In genomic region chr2:159064446-159065301, GRCh38 we compare ENCODE assay signal across 9 cellular contexts.
DNase-seq lines count a peak whose midpoint lies in the region; ATAC-seq, FAIRE-seq and TF ChIP-seq lines count a peak whose summit lies in the region.
"Had no signal": no experiment of that assay in that cellular context is flagged by ENCODE, and none has a peak within 500 bp of the region (broad histone marks: within the 10 kb centered on the region; RNA-seq: fewer than 3 reads in every experiment).

No MANE protein-coding gene starts in this region.

- H3K18ac ChIP-seq in neuronal stem cell (ENCODE audit: low read length), result peak overlapping the region; percentile 62

- CTCF ChIA-PET in PC-9 (lab: Charles Lee), result no interaction called here

- no peak overlapping the region for H2BK5ac ChIP-seq in neuronal stem cell (ENCODE audit: low read length)

- no peak for ATAC-seq in GM18873 (IDR thresholded peaks at IDR 0.05; ENCODE audit: low FRiP score, unreplicated experiment)

- no TSS peak for BruUV-seq in PC-9 (replicated peaks; lab: Mats Ljungman, UMichigan)

- DNase-seq in PC-9, result peak in 1 of 2 experiments; percentile 49
- DNase-seq in fibroblast of gingiva (ENCODE audit: low read depth), result peak; percentile 41
- peak; percentile 49 for DNase-seq in neuronal stem cell (ENCODE audit: low spot score)
- no peak for DNase-seq in activated CD4-positive, alpha-beta T cell treated with anti-CD3 and anti-CD28 coated beads, Interleukin-2, amount 50 U/mL, for 1 hour
- DNase-seq in T-helper 1 cell, result no peak
- no peak for DNase-seq in stimulated activated CD4-positive, alpha-beta T cell treated with anti-CD3 and anti-CD28 coated beads, Interleukin-4, amount 100 ng/mL, for 4 hours

- H3F3A ChIP-seq in PC-9 (ENCODE audit: insufficient read depth, low read depth), result peaks cover 3% of the 10 kb centered on the region; the same call in 1 of the 2 replicates

- H3K23ac ChIP-seq in neuronal stem cell (ENCODE audit: low read depth, low read length, poor library complexity), result no peak overlapping the region

- no peaks in the 10 kb centered on the region for H3K27me3 ChIP-seq in PC-9 (ENCODE audit: insufficient read depth, low read depth)
- peaks cover 0 to 3% (median 0%) of the 10 kb centered on the region in 3 experiments for H3K27me3 ChIP-seq in neuronal stem cell (ENCODE audit: control insufficient read depth in 3 of 3, insufficient read depth in 3 of 3, low read depth in 1 of 3, low read length in 3 of 3)

- POLR2A ChIA-PET in PC-9 (lab: Charles Lee; ENCODE audit: unreplicated experiment), result interaction anchor here (0.6 to 0.7 kb wide), 3 partner anchors 19 to 142 kb away, joined by 3 to 9 read pairs (median 7); no protein-coding TSS in a partner anchor

- H2BK12ac ChIP-seq in neuronal stem cell (ENCODE audit: low read length), result no peak overlapping the region

- intact Hi-C loops in PC-9 (cut with micrococcal nuclease; ENCODE audit: unreplicated experiment), result no loop called here

- no peak overlapping the region for H4K8ac ChIP-seq in neuronal stem cell (ENCODE audit: low read depth, low read length)

- H3K79me2 ChIP-seq in PC-9 (ENCODE audit: low read depth), result peaks cover 7% of the 10 kb centered on the region; the same call in 1 of the 2 replicates

- H3K4me1 ChIP-seq in PC-9 (replicated peaks; ENCODE audit: insufficient read depth) (peaks cover 33% of the 10 kb centered on the region), neuronal stem cell (ENCODE audit: control insufficient read depth in 2 of 2, insufficient read depth in 1 of 2, low read depth in 1 of 2, low read length in 2 of 2) (peaks cover 13 to 14% of the 10 kb centered on the region in 2 donors)

- H2AK5ac ChIP-seq in neuronal stem cell (ENCODE audit: low read depth, low read length), result no peak overlapping the region

- H4K20me1 ChIP-seq in PC-9 (ENCODE audit: insufficient read depth), result no peaks in the 10 kb centered on the region

- H3K36me3 ChIP-seq in PC-9 (ENCODE audit: low read depth) (no peaks in the 10 kb centered on the region), neuronal stem cell (replicated peaks in 1 of 2; ENCODE audit: control insufficient read depth in 2 of 2, insufficient read depth in 2 of 2, low read length in 2 of 2) (peaks cover 0 to 15% of the 10 kb centered on the region in 2 donors)

- no peak overlapping the region for H2BK15ac ChIP-seq in neuronal stem cell (ENCODE audit: low read length)

- H3K4me3 ChIP-seq in PC-9 (no peak overlapping the region), neuronal stem cell (ENCODE audit: low read length in 2 of 2) (no peak overlapping the region)

- H3K9me3 ChIP-seq in PC-9 (ENCODE audit: insufficient read depth, low read depth), result no peaks in the 10 kb centered on the region
- H3K9me3 ChIP-seq in neuronal stem cell (replicated peaks in 1 of 2; ENCODE audit: control insufficient read depth in 2 of 2, insufficient read depth in 1 of 2, low read depth in 1 of 2, low read length in 2 of 2), result no peaks in the 10 kb centered on the region

- H3K27ac ChIP-seq in PC-9 (peak overlapping the region; percentile 54), neuronal stem cell (replicated peaks; ENCODE audit: low read length) (peak overlapping the region; percentile 75)
- H3K27ac ChIP-seq: HL-60 had no signal

- H3K4me2 ChIP-seq in PC-9, result peak overlapping the region; percentile 34
- H3K4me2 ChIP-seq in neuronal stem cell (ENCODE audit: insufficient read depth, low read length, poor library complexity, severe bottlenecking), result peak overlapping the region; percentile 28

- no peaks in the 10 kb centered on the region for H3K9me2 ChIP-seq in PC-9 (ENCODE audit: insufficient read depth)

- H2BK120ac ChIP-seq in neuronal stem cell (ENCODE audit: low read depth, low read length), result no peak overlapping the region

- no peak overlapping the region for H2AFZ ChIP-seq in PC-9
- peak overlapping the region; percentile 71 for H2AFZ ChIP-seq in neuronal stem cell (ENCODE audit: low read length)

- H3K79me1 ChIP-seq in neuronal stem cell (ENCODE audit: low read depth, low read length), result no peaks in the 10 kb centered on the region

- FAIRE-seq in G401.6 (lab: Jason Lieb, UNC), result peak; percentile 50

- no peak overlapping the region for H3K4ac ChIP-seq in neuronal stem cell (ENCODE audit: low read length)

- no peak overlapping the region for H4K91ac ChIP-seq in neuronal stem cell (ENCODE audit: low read depth, low read length, poor library complexity)

- no CpG with 5 or more reads among the region's 5 CpGs for WGBS in neuronal stem cell (ENCODE audit: extremely low coverage in 2 of 2, insufficient read length in 2 of 2, insufficient replicate concordance in 1 of 2), 2 donors

- H3K9ac ChIP-seq in neuronal stem cell (ENCODE audit: low read depth, low read length, poor library complexity), result no peak overlapping the region

- H3K14ac ChIP-seq in neuronal stem cell (ENCODE audit: low read length), result no peak overlapping the region

- TF ChIP-seq CTCF in PC-9 (conservative IDR thresholded peaks at IDR 0.05), result no peak

Comparison
In these comparisons a context has a peak if more than half of its experiments do, and no peak if none do; other contexts are left out.
1. DNase-seq: peak in fibroblast of gingiva (single experiment) and neuronal stem cell (single experiment); none in activated CD4-positive, alpha-beta T cell treated with anti-CD3 and anti-CD28 coated beads, Interleukin-2, amount 50 U/mL, for 1 hour (single experiment), T-helper 1 cell (0 of 5) and stimulated activated CD4-positive, alpha-beta T cell treated with anti-CD3 and anti-CD28 coated beads, Interleukin-4, amount 100 ng/mL, for 4 hours (0 of 2).